17 cellular contexts compared by ENCODE assay signal in the genomic region with DNA sequence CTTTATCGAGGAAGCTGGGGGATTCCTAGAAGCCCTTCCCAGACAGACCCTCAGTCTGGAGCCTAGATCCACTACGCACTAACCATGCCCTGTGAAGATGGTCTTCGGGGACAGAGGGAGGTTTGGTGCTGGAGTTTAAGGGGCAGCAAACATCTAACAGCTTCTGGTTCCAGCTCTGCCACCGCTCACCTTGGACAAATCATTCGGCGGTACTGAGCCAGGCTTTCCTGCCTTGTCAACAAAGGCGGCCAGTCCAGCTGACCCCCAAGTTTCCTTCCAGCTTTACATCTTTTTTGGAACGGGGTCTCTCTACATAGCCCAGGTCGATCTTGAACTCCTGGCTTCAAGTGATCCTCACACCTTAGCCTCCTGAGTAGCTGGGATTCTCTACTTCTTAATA. TPM values are rescaled to one million over a fixed set of nuclear protein-coding genes. Genes with fewer than 3 reads are reported as not detected.
DNase-seq lines count a peak whose midpoint lies in the region; ATAC-seq and TF ChIP-seq lines count a peak whose summit lies in the region.
"Had no signal": no experiment of that assay in that cellular context is flagged by ENCODE, and none has a peak within 500 bp of the region (broad histone marks: within the 10 kb centered on the region; RNA-seq: fewer than 3 reads in every experiment).

No MANE protein-coding gene starts in this region.

- H3K4me1 Mint-ChIP-seq in T-helper 2 cell treated with Interferon-gamma antibody and Interleukin-4, amounts not matched to agents 5 μg/mL and 100 μg/mL, for 36 hours (ENCODE audit: low read depth): peaks cover 14% of the 10 kb centered on the region
- peaks cover 40% of the 10 kb centered on the region for H3K4me1 Mint-ChIP-seq in GM23338
- peaks cover 13% of the 10 kb centered on the region for H3K4me1 Mint-ChIP-seq in osteocyte (ENCODE audit: unreplicated experiment)

- no peak for TF ChIP-seq POLR2A in vagina (IDR thresholded peaks at IDR 0.05)

- H3K4me3 Mint-ChIP-seq in T-helper 2 cell treated with Interferon-gamma antibody and Interleukin-4, amounts not matched to agents 5 μg/mL and 100 μg/mL, for 36 hours: peak overlapping the region; percentile 81
- peak overlapping the region; percentile 81; the same call in 2 of the 3 replicates for H3K4me3 Mint-ChIP-seq in GM23338
- peak overlapping the region; percentile 51 for H3K4me3 Mint-ChIP-seq in osteocyte (ENCODE audit: unreplicated experiment)
- H3K4me3 Mint-ChIP-seq: activated CD4-positive, alpha-beta memory T cell treated with anti-CD3 and anti-CD28 coated beads, Interleukin-2, amount 10 ng/mL, durations not matched to agents 7 days and 5 days had no signal

- TF ChIP-seq CTCF in GM23338 (conservative IDR thresholded peaks at IDR 0.05; ENCODE audit: low read depth in 2 of 2) (no peak), osteocyte (IDR thresholded peaks at IDR 0.05) (no peak), vagina (IDR thresholded peaks at IDR 0.05) (no peak)

- no peak for ATAC-seq in GM23338

- peak overlapping the region; percentile 59; the same call in 1 of the 2 replicates for H3K4me3 ChIP-seq in GM23338
- H3K4me3 ChIP-seq in vagina: no peak overlapping the region

- H3K79me2 ChIP-seq in GM23338 (replicated peaks; ENCODE audit: insufficient read depth): no peaks in the 10 kb centered on the region

- H3K36me3 Mint-ChIP-seq in T-helper 2 cell treated with Interferon-gamma antibody and Interleukin-4, amounts not matched to agents 5 μg/mL and 100 μg/mL, for 36 hours (ENCODE audit: low read depth): peaks cover 2% of the 10 kb centered on the region
- no peaks in the 10 kb centered on the region for H3K36me3 Mint-ChIP-seq in GM23338 (ENCODE audit: low read depth)
- H3K36me3 Mint-ChIP-seq in osteocyte (ENCODE audit: unreplicated experiment): no peaks in the 10 kb centered on the region

- H3K27me3 ChIP-seq in GM23338 (ENCODE audit: insufficient read depth) (peaks cover 43% of the 10 kb centered on the region), vagina (no peaks in the 10 kb centered on the region)
- H3K27me3 ChIP-seq: ovary, Peyer's patch had no signal

- H3K27me3 Mint-ChIP-seq in T-helper 2 cell treated with Interferon-gamma antibody and Interleukin-4, amounts not matched to agents 5 μg/mL and 100 μg/mL, for 36 hours (ENCODE audit: low read depth): no peaks in the 10 kb centered on the region
- peaks cover 47% of the 10 kb centered on the region for H3K27me3 Mint-ChIP-seq in GM23338 (ENCODE audit: insufficient read depth, low read depth, poor library complexity)
- no peaks in the 10 kb centered on the region for H3K27me3 Mint-ChIP-seq in osteocyte (ENCODE audit: unreplicated experiment)

- no peak overlapping the region for H3K27ac Mint-ChIP-seq in T-helper 2 cell treated with Interferon-gamma antibody and Interleukin-4, amounts not matched to agents 5 μg/mL and 100 μg/mL, for 36 hours
- no peak overlapping the region for H3K27ac Mint-ChIP-seq in GM23338
- no peak overlapping the region for H3K27ac Mint-ChIP-seq in osteocyte (ENCODE audit: unreplicated experiment)
- H3K27ac Mint-ChIP-seq: activated CD4-positive, alpha-beta memory T cell treated with anti-CD3 and anti-CD28 coated beads, Interleukin-2, amount 10 ng/mL, durations not matched to agents 7 days and 5 days had no signal

- no peaks in the 10 kb centered on the region for H3K36me3 ChIP-seq in GM23338 (ENCODE audit: insufficient read depth)
- no peaks in the 10 kb centered on the region for H3K36me3 ChIP-seq in vagina
- H3K36me3 ChIP-seq: ovary, Peyer's patch had no signal

- peak overlapping the region; percentile 92; the same call in 1 of the 2 replicates for H2AFZ ChIP-seq in GM23338

- H3K27ac ChIP-seq in GM23338 (ENCODE audit: low read depth) (no peak overlapping the region), vagina (no peak overlapping the region)
- H3K27ac ChIP-seq: 22Rv1, coronary artery, epithelial cell of prostate, ovary, skin epidermis had no signal

- peaks cover 8% of the 10 kb centered on the region; the same call in 1 of the 2 replicates for H3F3A ChIP-seq in GM23338 (replicated peaks; ENCODE audit: low read depth)

- H3K4me1 ChIP-seq in GM23338 (ENCODE audit: insufficient read depth) (peaks cover 22% of the 10 kb centered on the region), vagina (peaks cover 20% of the 10 kb centered on the region)

- intact Hi-C loops in vagina (cut with DNase I): loop anchor here (10.0 kb wide), 1 partner anchor 50 kb away; the partner anchor contains the start of gene TOP2A

- no peaks in the 10 kb centered on the region for H4K20me1 ChIP-seq in GM23338 (replicated peaks; ENCODE audit: insufficient read depth)

- H3K9me3 ChIP-seq in vagina: no peaks in the 10 kb centered on the region
- H3K9me3 ChIP-seq: ovary, Peyer's patch had no signal

- H3K4me2 ChIP-seq in GM23338: peak overlapping the region; percentile 88

- no peak for DNase-seq in T-helper 2 cell treated with Interferon-gamma antibody and Interleukin-4, amounts not matched to agents 5 μg/mL and 100 μg/mL, for 36 hours (ENCODE audit: low spot score)
- no peak for DNase-seq in T-helper 2 cell
- no peak for DNase-seq in GM23338 (ENCODE audit: low spot score)
- peak; percentile 15 for DNase-seq in epidermal melanocyte (ENCODE audit: insufficient read length, low spot score)
- DNase-seq in osteocyte (ENCODE audit: extremely low spot score, unreplicated experiment): no peak
- DNase-seq in vagina (ENCODE audit: extremely low spot score in 2 of 2): no peak
- no peak for DNase-seq in nucleus accumbens (lab: John Stamatoyannopoulos, UW)
- no peak for DNase-seq in NCI-H128 (lab: John Stamatoyannopoulos, UW; ENCODE audit: unreplicated experiment)
- DNase-seq: activated CD4-positive, alpha-beta memory T cell treated with anti-CD3 and anti-CD28 coated beads, Interleukin-2, amount 10 ng/mL, durations not matched to agents 7 days and 5 days; NCI-H1092; ovary; Peyer's patch had no signal

- H3K9me3 Mint-ChIP-seq in T-helper 2 cell treated with Interferon-gamma antibody and Interleukin-4, amounts not matched to agents 5 μg/mL and 100 μg/mL, for 36 hours: no peaks in the 10 kb centered on the region
- no peaks in the 10 kb centered on the region; the same call in 2 of the 3 replicates for H3K9me3 Mint-ChIP-seq in GM23338
- H3K9me3 Mint-ChIP-seq in osteocyte (ENCODE audit: unreplicated experiment): no peaks in the 10 kb centered on the region
- H3K9me3 Mint-ChIP-seq: activated CD4-positive, alpha-beta memory T cell treated with anti-CD3 and anti-CD28 coated beads, Interleukin-2, amount 10 ng/mL, durations not matched to agents 7 days and 5 days had no signal

- H3K9me2 ChIP-seq in GM23338 (ENCODE audit: insufficient read depth): no peaks in the 10 kb centered on the region

TF ChIP-seq in GM23338, 12 proteins besides CTCF, POLR2A, EP300 and RAD21 (continues in another document):
- TF ChIP-seq CREB1 (CRISPR knock-in tag; IDR thresholded peaks at IDR 0.05; ENCODE audit: low read depth) (no peak), NANOG (IDR thresholded peaks at IDR 0.05; ENCODE audit: borderline replicate concordance) (no peak)

RNA-seq across cellular contexts. Expression of gene GJD3, which starts 0.4 kb away (rescaled TPM):
- total RNA-seq in GM23338 (2014; rRNA removed; shearing (Covaris generic)): 1.4 and 2.8 TPM in 2 replicates
- not detected in 2 replicates for polyA plus RNA-seq in GM23338 (2016; fragmentation: Nextera tagmentation; extraction: Ambion mirVana)
- 0.40 TPM in 1 of 2 replicates, not detected in the other for total RNA-seq in osteocyte
- total RNA-seq in vagina: 12.0 TPM
- total RNA-seq: activated CD4-positive, alpha-beta memory T cell treated with anti-CD3 and anti-CD28 coated beads, Interleukin-2, amount 10 ng/mL, durations not matched to agents 7 days and 5 days; Daoy had no signal

RNA-seq across cellular contexts. Expression of gene TOP2A, which starts 52.8 kb away (rescaled TPM):
- 258 and 263 TPM in 2 replicates for total RNA-seq in GM23338 (2014; rRNA removed; shearing (Covaris generic))
- 442 and 485 TPM in 2 replicates for polyA plus RNA-seq in GM23338 (2016; fragmentation: Nextera tagmentation; extraction: Ambion mirVana)
- total RNA-seq in osteocyte (41.9 and 43.3 TPM in 2 replicates), vagina (16.9 TPM)

RNA-seq across cellular contexts. Expression of gene RARA, which starts 55.9 kb away (rescaled TPM):
- total RNA-seq in GM23338 (2014; rRNA removed; shearing (Covaris generic)): 15.9 and 17.8 TPM in 2 replicates
- 7.4 and 8.7 TPM in 2 replicates for polyA plus RNA-seq in GM23338 (2016; fragmentation: Nextera tagmentation; extraction: Ambion mirVana)
- total RNA-seq in osteocyte (62.6 and 65.2 TPM in 2 replicates), vagina (58.9 TPM)
